In the genomic region with DNA sequence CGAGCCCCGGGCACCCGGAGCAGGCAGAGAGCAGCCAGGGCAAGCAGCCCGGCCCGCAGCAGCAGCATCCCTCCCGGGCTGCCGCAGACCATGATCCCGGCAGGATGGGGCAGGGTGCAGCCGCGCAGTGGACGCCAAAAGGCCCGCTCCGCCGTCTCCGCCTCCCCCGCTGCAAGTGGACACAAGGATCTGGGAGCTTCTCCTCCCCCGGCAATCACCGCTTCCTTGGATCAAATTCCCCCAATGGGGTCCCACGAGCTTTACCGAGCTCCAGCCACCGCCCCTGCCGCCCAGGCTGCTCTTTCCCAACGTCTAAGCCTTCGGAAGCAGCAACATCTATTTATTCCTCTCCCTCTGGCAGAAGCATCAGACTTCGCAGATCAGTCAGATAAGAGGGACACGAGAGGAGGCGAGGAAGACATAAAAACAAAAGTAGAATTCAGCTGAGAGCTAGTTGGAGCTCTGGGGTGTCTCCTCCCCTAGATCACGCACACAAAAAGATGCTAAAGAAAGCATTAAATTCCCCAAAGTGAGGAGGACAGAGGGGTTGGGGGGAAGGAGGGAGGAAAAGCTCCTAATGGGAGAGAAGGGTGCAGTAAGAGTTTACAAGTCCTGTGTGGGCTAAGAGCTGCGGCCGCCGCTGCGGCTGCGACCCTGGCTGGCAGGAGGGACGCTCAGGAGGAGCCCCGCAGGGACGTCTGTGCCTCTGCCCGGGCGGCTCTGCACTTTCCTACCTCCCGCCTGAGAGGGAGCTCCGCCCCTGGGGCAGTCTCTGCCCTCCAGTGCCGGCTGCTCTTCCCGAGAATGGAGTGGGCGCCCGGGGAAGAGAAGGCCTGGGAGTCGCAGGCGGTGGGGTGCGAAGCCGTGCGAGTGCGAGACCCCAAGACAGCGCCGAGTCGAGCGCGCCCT, we compare ENCODE assay signal across 8 cellular contexts. TPM values are rescaled to one million over a fixed set of nuclear protein-coding genes. Genes with fewer than 3 reads are reported as not detected.
DNase-seq lines count a peak whose midpoint lies in the region; ATAC-seq and TF ChIP-seq lines count a peak whose summit lies in the region.

Gene FRZB (minus strand): TSS at position 177 of the 909 bp plus-strand sequence. CDS start 85 bp downstream, at position 92.

- H3K27ac ChIP-seq in psoas muscle, result peak within 1 kb of the TSS; percentile 38

- TF ChIP-seq CTCF in psoas muscle (IDR thresholded peaks at IDR 0.05), result no peak

- DNase-seq in DMS79 (lab: John Stamatoyannopoulos, UW), result peak; percentile 68
- DNase-seq in NCI-H1092 (lab: John Stamatoyannopoulos, UW), result peak; percentile 8
- DNase-seq in astrocyte of the hippocampus (ENCODE audit: low read depth, low spot score), result peak; percentile 81
- peak; percentile 76 for DNase-seq in left ventricle myocardium superior
- DNase-seq in psoas muscle, result peak; percentile 71 to 81
- no peak for DNase-seq in NOMO-1 (lab: John Stamatoyannopoulos, UW; ENCODE audit: unreplicated experiment in 2 of 2)
- no peak for DNase-seq in stimulated activated naive CD4-positive, alpha-beta T cell (lab: John Stamatoyannopoulos, UW)

- no peaks in the 10 kb centered on the region for H3K36me3 ChIP-seq in psoas muscle (ENCODE audit: insufficient read depth in 1 of 2, low read depth in 1 of 2)

- peak within 1 kb of the TSS; percentile 67 for H3K4me3 ChIP-seq in psoas muscle

- no peaks in the 10 kb centered on the region for H3K9me3 ChIP-seq in psoas muscle

- WGBS in psoas muscle, 3 donors, result 2 to 3% (median 2%) methylated on average over 50 to 55 of the region's 55 CpGs

- intact Hi-C loops in left ventricle myocardium superior (cut with micrococcal nuclease), result no loop called here
- intact Hi-C loops in psoas muscle (cut with DNase I), result no loop called here

- H3K4me1 ChIP-seq in psoas muscle, result peaks cover 15% of the 10 kb centered on the region

- ATAC-seq in left ventricle myocardium superior (peak; percentile 92), psoas muscle (peak; percentile 74 to 85 (median 80)), GM18870 (IDR thresholded peaks at IDR 0.05; ENCODE audit: unreplicated experiment) (no peak)

- H3K27me3 ChIP-seq in psoas muscle (ENCODE audit: insufficient read depth in 3 of 3, low read length in 2 of 3), result peaks cover 0 to 10% (median 0%) of the 10 kb centered on the region in 3 donors

RNA-seq across cellular contexts. Expression of gene FRZB, which starts in this region (rescaled TPM):
- total RNA-seq in left ventricle myocardium superior, result 1.1 TPM
- total RNA-seq in psoas muscle, result 10 to 100 TPM in 1 of 4 donors, 1 to 10 TPM in 3; 1.3 to 19.8 (median 3.0) TPM
- 1 to 10 TPM in 2 of 3 donors, under 1 TPM in 1; 0.57 to 3.1 (median 2.7) TPM for polyA plus RNA-seq in psoas muscle

Comparison
In these comparisons a context has a peak if more than half of its experiments do, and no peak if none do; other contexts are left out.
1. DNase-seq: peak in DMS79 (single experiment), NCI-H1092 (single experiment), astrocyte of the hippocampus (single experiment), left ventricle myocardium superior (single experiment) and psoas muscle (2 of 2); none in NOMO-1 (0 of 2) and stimulated activated naive CD4-positive, alpha-beta T cell (0 of 6).